In the genomic region with DNA sequence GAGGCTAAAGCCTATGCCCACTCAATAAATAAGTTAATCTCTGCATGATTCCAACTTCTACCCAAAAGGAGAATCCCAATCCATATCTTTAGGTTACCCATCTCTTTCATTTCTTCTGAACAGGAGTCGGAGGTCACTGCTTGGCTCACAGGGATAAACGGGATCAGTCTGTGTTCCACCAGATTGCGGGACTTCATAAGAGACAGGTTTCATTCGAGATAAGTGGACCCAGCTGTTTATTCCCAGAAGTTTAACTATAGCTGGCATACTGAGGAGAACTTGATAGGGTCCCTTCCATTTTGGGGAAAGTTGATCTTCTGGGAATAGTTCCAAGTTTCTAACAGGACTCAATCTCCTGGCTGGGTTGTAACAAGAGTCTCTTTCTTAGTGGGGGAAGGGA, we compare ENCODE assay signal across 19 cellular contexts. TPM values are rescaled to one million over a fixed set of nuclear protein-coding genes. Genes with fewer than 3 reads are reported as not detected.
DNase-seq lines count a peak whose midpoint lies in the region; ATAC-seq and TF ChIP-seq lines count a peak whose summit lies in the region.
"Had no signal": no experiment of that assay in that cellular context is flagged by ENCODE, and none has a peak within 500 bp of the region (broad histone marks: within the 10 kb centered on the region; RNA-seq: fewer than 3 reads in every experiment).

No MANE protein-coding gene starts in this region.

- H3K27me3 ChIP-seq in body of pancreas: no peaks in the 10 kb centered on the region
- no peaks in the 10 kb centered on the region for H3K27me3 ChIP-seq in neuronal stem cell (ENCODE audit: control insufficient read depth in 3 of 3, insufficient read depth in 3 of 3, low read depth in 1 of 3, low read length in 3 of 3)

- no peak overlapping the region for H3K27ac ChIP-seq in body of pancreas
- H3K27ac ChIP-seq in neuronal stem cell (replicated peaks; ENCODE audit: low read length): no peak overlapping the region
- H3K27ac ChIP-seq: 22Rv1, C4-2B had no signal

- intact Hi-C loops in body of pancreas (cut with DNase I): no loop called here

- H3K9me3 ChIP-seq in body of pancreas (peaks cover 0 to 8% (median 0%) of the 10 kb centered on the region in 3 donors), neuronal stem cell (replicated peaks in 1 of 2; ENCODE audit: control insufficient read depth in 2 of 2, insufficient read depth in 1 of 2, low read depth in 1 of 2, low read length in 2 of 2) (peaks cover 12 to 21% of the 10 kb centered on the region in 2 donors)

- H3K23ac ChIP-seq in neuronal stem cell (ENCODE audit: low read depth, low read length, poor library complexity): no peak overlapping the region

- no peak overlapping the region for H3K4me3 ChIP-seq in body of pancreas
- H3K4me3 ChIP-seq in neuronal stem cell (ENCODE audit: low read length in 2 of 2): no peak overlapping the region

- no peak overlapping the region for H3K4me2 ChIP-seq in neuronal stem cell (ENCODE audit: insufficient read depth, low read length, poor library complexity, severe bottlenecking)

- H2AFZ ChIP-seq in neuronal stem cell (ENCODE audit: low read length): no peak overlapping the region

- H3K18ac ChIP-seq in neuronal stem cell (ENCODE audit: low read length): no peak overlapping the region

- no peak for TF ChIP-seq CTCF in body of pancreas (IDR thresholded peaks at IDR 0.05)

- H2BK120ac ChIP-seq in neuronal stem cell (ENCODE audit: low read depth, low read length): no peak overlapping the region

- WGBS in body of pancreas, 2 donors: 31 to 34% methylated on average over 4 of the region's 4 CpGs
- no CpG with 5 or more reads among the region's 4 CpGs for WGBS in neuronal stem cell (ENCODE audit: extremely low coverage in 2 of 2, insufficient read length in 2 of 2, insufficient replicate concordance in 1 of 2), 2 donors

- TF ChIP-seq POLR2A in body of pancreas (IDR thresholded peaks at IDR 0.05): no peak

- no peak overlapping the region for H4K91ac ChIP-seq in neuronal stem cell (ENCODE audit: low read depth, low read length, poor library complexity)

- DNase-seq in NCI-H82 (lab: John Stamatoyannopoulos, UW) (peak; percentile 68), NCI-H82 treated with DMSO at 0.1 percent for 48 hours (lab: John Stamatoyannopoulos, UW; ENCODE audit: unreplicated experiment) (no peak), NCI-H524 treated with DMSO at 0.1 percent for 48 hours (lab: John Stamatoyannopoulos, UW) (peak; percentile 98), body of pancreas (no peak), neuronal stem cell (ENCODE audit: low spot score) (no peak)
- no peak for DNase-seq in activated CD8-positive, alpha-beta memory T cell treated with anti-CD3 and anti-CD28 coated beads, Interleukin-2, amount 50 U/mL, for 48 hours
- DNase-seq: Caco-2; CD8-positive, alpha-beta T cell; DMS153; NCI-H1105 treated with DMSO at 0.1 percent for 48 hours; NCI-H146; NCI-H1930; NCI-H2107; NCI-H446 treated with DMSO at 0.1 percent for 48 hours; PC-3 had no signal

- no peak overlapping the region for H2BK5ac ChIP-seq in neuronal stem cell (ENCODE audit: low read length)

- no peaks in the 10 kb centered on the region for H3K36me3 ChIP-seq in body of pancreas (replicated peaks in 1 of 2; ENCODE audit: insufficient read depth in 1 of 2, low read depth in 2 of 2)
- no peaks in the 10 kb centered on the region for H3K36me3 ChIP-seq in neuronal stem cell (replicated peaks in 1 of 2; ENCODE audit: control insufficient read depth in 2 of 2, insufficient read depth in 2 of 2, low read length in 2 of 2)

- H3K9ac ChIP-seq in neuronal stem cell (ENCODE audit: low read depth, low read length, poor library complexity): no peak overlapping the region

- H3K4me1 ChIP-seq in body of pancreas (peaks cover 15% of the 10 kb centered on the region), neuronal stem cell (ENCODE audit: control insufficient read depth in 2 of 2, insufficient read depth in 1 of 2, low read depth in 1 of 2, low read length in 2 of 2) (peaks cover 0 to 2% of the 10 kb centered on the region in 2 donors)

- ATAC-seq in body of pancreas (peak; percentile 24), HG02588 (IDR thresholded peaks at IDR 0.05; ENCODE audit: unreplicated experiment) (no peak)
- ATAC-seq: CD8-positive, alpha-beta T cell; HCT116; PC-3 had no signal

- no peak overlapping the region for H3K14ac ChIP-seq in neuronal stem cell (ENCODE audit: low read length)

- no peak overlapping the region for H2BK15ac ChIP-seq in neuronal stem cell (ENCODE audit: low read length)

- no peaks in the 10 kb centered on the region for H3K79me1 ChIP-seq in neuronal stem cell (ENCODE audit: low read depth, low read length)

- no peak overlapping the region for H2BK12ac ChIP-seq in neuronal stem cell (ENCODE audit: low read length)

- no peak overlapping the region for H4K8ac ChIP-seq in neuronal stem cell (ENCODE audit: low read depth, low read length)

- no peak overlapping the region for H3K4ac ChIP-seq in neuronal stem cell (ENCODE audit: low read length)

- no peak overlapping the region for H2AK5ac ChIP-seq in neuronal stem cell (ENCODE audit: low read depth, low read length)

RNA-seq across cellular contexts. Expression of a gene that starts 45.4 kb away (rescaled TPM):
- 1 to 10 TPM; 2.1 to 4.6 TPM for total RNA-seq in body of pancreas
- 14.3 TPM for polyA plus RNA-seq in neuronal stem cell (2013, experiment 1 of 2)
- 14.0 TPM for polyA plus RNA-seq in neuronal stem cell (2013, experiment 2 of 2)

Comparison
In these comparisons a context has a peak if more than half of its experiments do, and no peak if none do; other contexts are left out.
1. DNase-seq: peak in NCI-H82 (single experiment) and NCI-H524 treated with DMSO at 0.1 percent for 48 hours (single experiment); none in NCI-H82 treated with DMSO at 0.1 percent for 48 hours (single experiment), body of pancreas (0 of 4), activated CD8-positive, alpha-beta memory T cell treated with anti-CD3 and anti-CD28 coated beads, Interleukin-2, amount 50 U/mL, for 48 hours (single experiment) and neuronal stem cell (single experiment).